20 cellular contexts compared by ENCODE assay signal in the genomic region with DNA sequence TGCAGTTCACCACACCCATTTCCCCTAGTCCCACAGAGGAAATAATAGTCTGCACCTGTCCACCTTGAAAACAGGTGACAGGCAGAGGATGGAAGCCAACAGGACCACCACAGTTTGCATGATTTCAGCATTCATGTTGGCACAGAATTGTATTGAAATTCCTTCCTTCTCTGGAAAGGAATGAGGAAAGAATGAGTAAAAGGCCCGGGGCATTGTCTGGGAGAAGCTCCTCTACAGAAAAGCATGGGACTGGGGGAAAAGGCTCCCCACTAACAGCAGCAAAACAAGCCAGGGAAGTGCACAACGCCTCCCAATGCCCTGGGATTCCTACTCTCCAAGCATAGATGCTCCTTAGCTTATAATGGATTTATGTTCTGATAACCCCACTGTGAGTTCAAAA. TPM values are rescaled to one million over a fixed set of nuclear protein-coding genes. Genes with fewer than 3 reads are reported as not detected.
A peak's percentile ranks its signal among the peaks of the same experiment; 100 is the strongest.
DNase-seq lines count a peak whose midpoint lies in the region; ATAC-seq and TF ChIP-seq lines count a peak whose summit lies in the region.
"Had no signal": no experiment of that assay in that cellular context is flagged by ENCODE, and none has a peak within 500 bp of the region (broad histone marks: within the 10 kb centered on the region; RNA-seq: fewer than 3 reads in every experiment).

No MANE protein-coding gene starts in this region.

- in situ Hi-C loops in gastrocnemius medialis (cut with MboI; ENCODE audit: low sequenced_read_pairs in 4 of 4), result no loop called here

- peaks cover 26 to 40% of the 10 kb centered on the region in 2 donors for H3K4me1 ChIP-seq in gastrocnemius medialis

- DNase-seq in M059J (ENCODE audit: low read depth) (peak; percentile 82), astrocyte of the hippocampus (ENCODE audit: low read depth, low spot score) (peak; percentile 34), foreskin melanocyte (peak; percentile 71), gastrocnemius medialis (no peak), hypothalamus (lab: John Stamatoyannopoulos, UW) (no peak), NCI-H2171 treated with DMSO at 0.1 percent for 48 hours (lab: John Stamatoyannopoulos, UW) (no peak)
- DNase-seq: CD4-positive, CD25-positive, alpha-beta regulatory T cell; COR-L47; DMS79 treated with DMSO at 0.1 percent for 48 hours; KG1; NCI-H1105; NCI-H2029 treated with DMSO at 0.1 percent for 48 hours; NCI-H524 treated with DMSO at 0.1 percent for 48 hours; NCI-H82; Right ventricle myocardium superior; SW 1271 had no signal

- H3K9me3 ChIP-seq in gastrocnemius medialis, result no peaks in the 10 kb centered on the region
- H3K9me3 ChIP-seq: HAP-1 had no signal

- no peak overlapping the region for H3K4me3 ChIP-seq in gastrocnemius medialis
- H3K4me3 ChIP-seq: HAP-1, SK-N-MC had no signal

- H3K27ac ChIP-seq in gastrocnemius medialis, result peak overlapping the region; percentile 87 to 99 (median 94)
- H3K27ac ChIP-seq: SK-N-MC had no signal

- no peak for TF ChIP-seq CTCF in gastrocnemius medialis (IDR thresholded peaks at IDR 0.05 in 4 of 5, conservative IDR thresholded peaks at IDR 0.05 in 1 of 5)

- ATAC-seq in gastrocnemius medialis (no peak), GM21367 (IDR thresholded peaks at IDR 0.05; ENCODE audit: unreplicated experiment) (no peak), HG02870 (IDR thresholded peaks at IDR 0.05; ENCODE audit: unreplicated experiment) (no peak)

- TF ChIP-seq POLR2A in gastrocnemius medialis (IDR thresholded peaks at IDR 0.05), result no peak

- H3K36me3 ChIP-seq in gastrocnemius medialis, result no peaks in the 10 kb centered on the region

- H3K27me3 ChIP-seq in gastrocnemius medialis, result no peaks in the 10 kb centered on the region

- intact Hi-C loops in gastrocnemius medialis (cut with DNase I; ENCODE audit: low total_unique reads), result loop anchor here (10.0 kb wide), 1 partner anchor 204 kb away; no protein-coding TSS in a partner anchor

RNA-seq across cellular contexts. Expression of a gene that starts 28.5 kb away (rescaled TPM):
- total RNA-seq in M059J (2014; rRNA removed; shearing (Covaris generic)), result 130 and 179 TPM in 2 replicates
- total RNA-seq in gastrocnemius medialis, result 100 to 1,000 TPM; 124 to 235 (median 218) TPM

Comparison
In these comparisons a context has a peak if more than half of its experiments do, and no peak if none do; other contexts are left out.
1. DNase-seq: peak in M059J (single experiment), astrocyte of the hippocampus (single experiment) and foreskin melanocyte (single experiment); none in gastrocnemius medialis (0 of 2), hypothalamus (0 of 51) and NCI-H2171 treated with DMSO at 0.1 percent for 48 hours (single experiment).